13 cellular contexts compared by ENCODE assay signal in the genomic region with DNA sequence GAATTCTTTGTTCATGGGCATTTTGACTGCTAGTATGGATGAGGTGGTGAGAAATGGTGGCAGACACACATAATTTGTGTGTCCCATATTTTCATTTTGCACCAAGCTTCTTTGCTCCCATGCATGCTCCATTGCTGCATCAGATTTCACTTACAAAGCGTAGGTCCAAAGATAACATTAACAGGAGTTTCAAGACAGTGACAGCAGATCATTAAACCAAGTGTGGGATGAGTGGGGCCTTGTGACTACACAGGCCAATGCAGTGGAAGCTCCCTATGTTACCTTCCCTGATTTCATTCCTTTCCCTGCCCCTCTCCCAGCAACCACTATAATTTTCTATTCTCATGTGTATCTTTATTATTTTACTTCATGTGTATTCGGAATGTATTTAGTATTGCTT.
DNase-seq lines count a peak whose midpoint lies in the region; ATAC-seq and TF ChIP-seq lines count a peak whose summit lies in the region.
"Had no signal": no experiment of that assay in that cellular context is flagged by ENCODE, and none has a peak within 500 bp of the region (broad histone marks: within the 10 kb centered on the region; RNA-seq: fewer than 3 reads in every experiment).

No MANE protein-coding gene starts in this region.

- H3K27ac ChIP-seq in HUES48 (ENCODE audit: low read depth, low read length), result peak overlapping the region; percentile 62
- peak overlapping the region; percentile 71 to 85 for H3K27ac ChIP-seq in breast epithelium
- peak overlapping the region; percentile 84 to 97 for H3K27ac ChIP-seq in lung (ENCODE audit: low read depth in 1 of 2, low read length in 1 of 2)
- H3K27ac ChIP-seq in suprapubic skin, result peak overlapping the region; percentile 79

- no peak for TF ChIP-seq CTCF in breast epithelium (IDR thresholded peaks at IDR 0.05)
- TF ChIP-seq CTCF in lung (IDR thresholded peaks at IDR 0.05; ENCODE audit: control extremely low read depth, extremely low read depth), result no peak
- TF ChIP-seq CTCF in suprapubic skin (IDR thresholded peaks at IDR 0.05), result no peak

- TF ChIP-seq EP300 in suprapubic skin (IDR thresholded peaks at IDR 0.05), result no peak

- ATAC-seq in lung (ENCODE audit: insufficient read depth, low FRiP score) (no peak), GM21786 (IDR thresholded peaks at IDR 0.05; ENCODE audit: unreplicated experiment) (no peak)
- ATAC-seq: GM12878, natural killer cell had no signal

- no peak overlapping the region for H3K4me3 ChIP-seq in HUES48 (ENCODE audit: low read depth, low read length)
- H3K4me3 ChIP-seq in breast epithelium, result no peak overlapping the region
- H3K4me3 ChIP-seq in lung, result no peak overlapping the region
- H3K4me3 ChIP-seq in suprapubic skin, result no peak overlapping the region
- H3K4me3 ChIP-seq in HAP-1, result no peak overlapping the region
- H3K4me3 ChIP-seq: GM12878 had no signal

- in situ Hi-C loops in HAP-1 (cut with MboI; ENCODE audit: low sequenced_read_pairs), result no loop called here

- H3K4me1 ChIP-seq in HUES48 (ENCODE audit: control insufficient read depth, insufficient read depth, low read length) (peaks cover 16% of the 10 kb centered on the region), breast epithelium (no peaks in the 10 kb centered on the region), lung (ENCODE audit: control insufficient read depth in 2 of 2, insufficient read depth in 2 of 2, low read length in 2 of 2) (peaks cover 8 to 36% of the 10 kb centered on the region in 2 donors), suprapubic skin (peaks cover 91% of the 10 kb centered on the region), HAP-1 (peaks cover 47% of the 10 kb centered on the region)

- H3K36me3 ChIP-seq in HUES48 (ENCODE audit: control insufficient read depth, insufficient read depth, low read length) (no peaks in the 10 kb centered on the region), breast epithelium (no peaks in the 10 kb centered on the region), lung (ENCODE audit: control insufficient read depth in 2 of 2, insufficient read depth in 2 of 2, low read length in 2 of 2) (no peaks in the 10 kb centered on the region), suprapubic skin (no peaks in the 10 kb centered on the region), HAP-1 (replicated peaks) (no peaks in the 10 kb centered on the region)

- TF ChIP-seq POLR2A in breast epithelium (IDR thresholded peaks at IDR 0.05) (no peak), suprapubic skin (IDR thresholded peaks at IDR 0.05) (no peak)

- intact Hi-C loops in breast epithelium (cut with DNase I; ENCODE audit: low total_unique reads), result no loop called here

- H3K9me3 ChIP-seq in HUES48 (ENCODE audit: control insufficient read depth, insufficient read depth, low read length), result no peaks in the 10 kb centered on the region
- H3K9me3 ChIP-seq in breast epithelium, result no peaks in the 10 kb centered on the region
- no peaks in the 10 kb centered on the region for H3K9me3 ChIP-seq in lung (ENCODE audit: control insufficient read depth in 2 of 2, insufficient read depth in 1 of 2, low read length in 1 of 2)
- no peaks in the 10 kb centered on the region for H3K9me3 ChIP-seq in suprapubic skin
- no peaks in the 10 kb centered on the region for H3K9me3 ChIP-seq in HAP-1

- H3K27me3 ChIP-seq in HUES48 (ENCODE audit: control insufficient read depth, insufficient read depth, low read length) (no peaks in the 10 kb centered on the region), breast epithelium (no peaks in the 10 kb centered on the region), lung (ENCODE audit: control insufficient read depth, insufficient read depth) (no peaks in the 10 kb centered on the region), suprapubic skin (no peaks in the 10 kb centered on the region), HAP-1 (ENCODE audit: low read depth) (no peaks in the 10 kb centered on the region)

- H3K9ac ChIP-seq in HUES48 (ENCODE audit: low read depth, low read length), result no peak overlapping the region

- WGBS in lung, 2 donors, result 95 to 97% methylated on average over 2 of the region's 2 CpGs
- WGBS in suprapubic skin, result 98% methylated on average over 2 of the region's 2 CpGs

- DNase-seq in breast epithelium (ENCODE audit: low spot score in 2 of 2) (no peak), lung (ENCODE audit: low spot score) (no peak), suprapubic skin (ENCODE audit: low spot score in 2 of 2) (no peak), hippocampal formation (lab: John Stamatoyannopoulos, UW) (no peak), pons (ENCODE audit: low spot score) (no peak), HAP-1 (ENCODE audit: low spot score in 2 of 2) (no peak)
- DNase-seq: activated CD4-positive, alpha-beta T cell treated with anti-CD3 and anti-CD28 coated beads, Interleukin-2, amount 50 U/mL, for 4 hours; effector memory CD4-positive, alpha-beta T cell; natural killer cell; stimulated activated CD4-positive, alpha-beta T cell treated with anti-CD3 and anti-CD28 coated beads, Interleukin-2, amount 100 ng/mL, for 24 hours had no signal
